In the genomic region with DNA sequence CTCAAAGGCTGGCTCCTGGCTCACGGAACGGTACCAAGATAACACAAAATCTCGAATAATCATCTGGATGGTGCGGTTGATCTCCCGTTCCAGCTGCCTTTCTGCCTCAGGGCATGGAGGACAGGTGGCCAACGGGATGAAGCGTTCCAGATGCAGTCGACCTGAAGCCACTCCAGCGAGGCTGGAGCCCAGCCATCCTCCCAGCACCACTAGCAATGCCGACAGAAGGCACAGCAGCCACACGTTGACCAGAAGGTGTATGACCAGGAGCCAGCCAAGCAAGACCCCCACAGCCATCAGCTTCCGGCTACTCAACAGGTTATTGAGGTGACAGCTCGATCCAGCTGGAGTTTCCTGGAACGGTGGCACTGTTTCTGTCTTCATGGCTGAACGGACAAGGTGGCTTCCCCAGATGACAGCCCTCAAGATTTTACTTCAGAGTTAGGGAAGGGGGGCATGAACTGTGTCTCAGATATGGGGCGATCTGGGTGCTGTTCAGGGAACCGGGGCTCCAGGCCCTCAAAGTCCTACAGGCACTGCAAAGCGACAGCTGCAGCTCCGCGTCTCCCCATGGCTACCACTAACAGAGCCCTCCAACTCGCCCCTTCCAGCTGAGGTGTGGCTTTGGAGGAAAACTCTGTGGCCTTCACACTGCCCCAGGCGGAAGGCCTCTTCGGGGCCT, we compare ENCODE assay signal across 8 cellular contexts. TPM values are rescaled to one million over a fixed set of nuclear protein-coding genes. Genes with fewer than 3 reads are reported as not detected.
DNase-seq lines count a peak whose midpoint lies in the region; ATAC-seq and TF ChIP-seq lines count a peak whose summit lies in the region.

No MANE protein-coding gene starts in this region.

- H3K4me1 ChIP-seq in iPS-20b (ENCODE audit: insufficient read depth, low read length) (peaks cover 11% of the 10 kb centered on the region; the same call in 1 of the 2 replicates), suprapubic skin (peaks cover 29% of the 10 kb centered on the region)

- TF ChIP-seq POLR2A in suprapubic skin (IDR thresholded peaks at IDR 0.05), result no peak

- H3K36me3 ChIP-seq in iPS-20b (ENCODE audit: insufficient read depth, low read depth, low read length) (peaks cover 20% of the 10 kb centered on the region), suprapubic skin (peaks cover 20% of the 10 kb centered on the region)

- no peak for TF ChIP-seq EP300 in suprapubic skin (IDR thresholded peaks at IDR 0.05)

- whole genome bisulfite sequencing in suprapubic skin, result 63% methylated on average over 6 of the region's 23 CpGs

- H3K36me3 Mint-ChIP-seq in activated T-cell treated with anti-CD3 and anti-CD28 coated beads, Interleukin-2, amount 50 U/mL, for 4 hours (ENCODE audit: insufficient read depth), result peaks cover 33% of the 10 kb centered on the region

- peaks cover 18% of the 10 kb centered on the region for H3K27me3 ChIP-seq in iPS-20b (ENCODE audit: insufficient read depth, low read length)
- no peaks in the 10 kb centered on the region for H3K27me3 ChIP-seq in suprapubic skin

- H3K9me3 Mint-ChIP-seq in activated T-cell treated with anti-CD3 and anti-CD28 coated beads, Interleukin-2, amount 50 U/mL, for 4 hours, result peaks cover 13% of the 10 kb centered on the region

- peak; percentile 1 for ATAC-seq in HG02885 (IDR thresholded peaks at IDR 0.05; ENCODE audit: poor library complexity, unreplicated experiment)
- ATAC-seq in activated T-cell treated with anti-CD3 and anti-CD28 coated beads, Interleukin-2, amount 50 U/mL, for 4 hours, result peak in 1 of 2 donors; percentile 44
- ATAC-seq in GM21723 (IDR thresholded peaks at IDR 0.05; ENCODE audit: unreplicated experiment), result no peak
- ATAC-seq in GM19463 (IDR thresholded peaks at IDR 0.05; ENCODE audit: unreplicated experiment), result no peak

- H3K27ac ChIP-seq in iPS-20b (ENCODE audit: low read length) (no peak overlapping the region), suprapubic skin (peak overlapping the region; percentile 82)

- peaks cover 36% of the 10 kb centered on the region for H3K4me1 Mint-ChIP-seq in activated T-cell treated with anti-CD3 and anti-CD28 coated beads, Interleukin-2, amount 50 U/mL, for 4 hours (ENCODE audit: low read depth)

- peak overlapping the region; percentile 83 for H3K4me3 Mint-ChIP-seq in activated T-cell treated with anti-CD3 and anti-CD28 coated beads, Interleukin-2, amount 50 U/mL, for 4 hours

- H3K9me3 ChIP-seq in iPS-20b (ENCODE audit: insufficient read depth, low read depth, low read length) (no peaks in the 10 kb centered on the region), suprapubic skin (no peaks in the 10 kb centered on the region)

- peak overlapping the region; percentile 84; the same call in 1 of the 2 replicates for H3K9ac ChIP-seq in iPS-20b (ENCODE audit: low read depth, low read length)

- H3K27me3 Mint-ChIP-seq in activated T-cell treated with anti-CD3 and anti-CD28 coated beads, Interleukin-2, amount 50 U/mL, for 4 hours (ENCODE audit: low read depth), result peaks cover 9% of the 10 kb centered on the region

- H3K4me3 ChIP-seq in GM08714 (ENCODE audit: low read length) (peak overlapping the region; percentile 86), iPS-20b (ENCODE audit: low read length) (peak overlapping the region; percentile 94), suprapubic skin (peak overlapping the region; percentile 78)

- no peak for TF ChIP-seq CTCF in suprapubic skin (IDR thresholded peaks at IDR 0.05)

- peak; percentile 11 for DNase-seq in activated T-cell treated with anti-CD3 and anti-CD28 coated beads, Interleukin-2, amount 50 U/mL, for 4 hours
- DNase-seq in suprapubic skin (ENCODE audit: low spot score in 2 of 2) (no peak), NCI-H128 (lab: John Stamatoyannopoulos, UW; ENCODE audit: unreplicated experiment) (no peak)

RNA-seq across cellular contexts. Expression of a gene that starts 0.6 kb away (rescaled TPM):
- total RNA-seq in activated T-cell treated with anti-CD3 and anti-CD28 coated beads, Interleukin-2, amount 50 U/mL, for 4 hours, result 10 to 100 TPM; 24.2 to 31.8 (median 30.9) TPM
- total RNA-seq in suprapubic skin, result 100 to 1,000 TPM in 1 of 4 donors, 10 to 100 TPM in 3; 74.5 to 157 (median 86.0) TPM
